ENCODE assay signal across 7 cellular contexts in genomic region chr12:57783861-57784260, GRCh38. TPM values are rescaled to one million over a fixed set of nuclear protein-coding genes. Genes with fewer than 3 reads are reported as not detected.
A peak's percentile ranks its signal among the peaks of the same experiment; 100 is the strongest.
DNase-seq lines count a peak whose midpoint lies in the region; ATAC-seq and TF ChIP-seq lines count a peak whose summit lies in the region.

No MANE protein-coding gene starts in this region.

- peak overlapping the region; percentile 98; the same call in 1 of the 2 replicates for H3K4me3 ChIP-seq in GM12865 (ENCODE audit: low read depth, low read length)
- H3K4me3 ChIP-seq in MG63 = peak overlapping the region; percentile 71
- peak overlapping the region in 2 of 3 donors; percentile 74 to 87 for H3K4me3 ChIP-seq in breast epithelium
- H3K4me3 ChIP-seq in ovary = peak overlapping the region; percentile 93

- ATAC-seq in HG03175 (IDR thresholded peaks at IDR 0.05; ENCODE audit: unreplicated experiment) = no peak

- TF ChIP-seq EP300 in ovary (IDR thresholded peaks at IDR 0.05) = no peak

- intact Hi-C loops in breast epithelium (cut with DNase I; ENCODE audit: low total_unique reads) (loop anchor here (5.0 kb wide), 1 partner anchor 38 kb away; no protein-coding TSS in a partner anchor), ovary (cut with DNase I) (loop anchor here in 2 of 4 donors (2.0 to 10.0 kb wide), 2 partner anchors 51 to 121 kb away; no protein-coding TSS in a partner anchor), head of caudate nucleus (cut with DNase I) (no loop called here)

- H3K36me3 ChIP-seq in MG63 (peaks cover 38% of the 10 kb centered on the region), breast epithelium (no peaks in the 10 kb centered on the region), ovary (no peaks in the 10 kb centered on the region)

- TF ChIP-seq POLR2A in breast epithelium (IDR thresholded peaks at IDR 0.05) (no peak), ovary (IDR thresholded peaks at IDR 0.05) (no peak)

- H3K9me3 ChIP-seq in MG63 (no peaks in the 10 kb centered on the region), breast epithelium (no peaks in the 10 kb centered on the region), ovary (no peaks in the 10 kb centered on the region)

- H3K27ac ChIP-seq in breast epithelium (no peak overlapping the region), ovary (no peak overlapping the region)

- 83 to 88% (median 85%) methylated on average over 11 of the region's 11 CpGs for WGBS in ovary, 3 donors

- DNase-seq in GM12865 (ENCODE audit: low read depth) = no peak
- DNase-seq in MG63 = no peak
- no peak for DNase-seq in breast epithelium (ENCODE audit: low spot score in 2 of 2)
- no peak for DNase-seq in ovary
- DNase-seq in head of caudate nucleus = no peak
- DNase-seq in RKO (ENCODE audit: low spot score) = no peak

- H3K4me1 ChIP-seq in breast epithelium (no peaks in the 10 kb centered on the region), ovary (ENCODE audit: insufficient read depth) (peaks cover 3% of the 10 kb centered on the region)

- TF ChIP-seq CTCF in GM12865 (IDR thresholded peaks at IDR 0.05; ENCODE audit: insufficient read depth, low read depth, low read length, missing control alignments) (no peak), breast epithelium (IDR thresholded peaks at IDR 0.05) (no peak), ovary (IDR thresholded peaks at IDR 0.05) (no peak)

- no peaks in the 10 kb centered on the region for H3K27me3 ChIP-seq in MG63
- no peaks in the 10 kb centered on the region for H3K27me3 ChIP-seq in breast epithelium
- H3K27me3 ChIP-seq in ovary = no peaks in the 10 kb centered on the region

RNA-seq across cellular contexts. Expression of gene TSFM, which starts 1.3 kb away (rescaled TPM):
- 30.4 and 45.4 TPM in 2 replicates for total RNA-seq in MG63 (2014; rRNA removed; shearing (Covaris generic); ENCODE audit: low replicate concordance)
- total RNA-seq in breast epithelium (10 to 100 TPM; 17.9 to 30.8 (median 27.2) TPM), ovary (10 to 100 TPM; 13.2 to 23.0 (median 20.1) TPM)
- 10 to 100 TPM; 17.5 to 28.1 TPM for polyA plus RNA-seq in ovary

RNA-seq across cellular contexts. Expression of gene EEF1AKMT3, which starts 11.4 kb away (rescaled TPM):
- 4.2 and 20.9 TPM in 2 replicates for total RNA-seq in MG63 (2014; rRNA removed; shearing (Covaris generic); ENCODE audit: low replicate concordance)
- total RNA-seq in breast epithelium (10 to 100 TPM; 15.7 to 18.1 (median 16.5) TPM), ovary (10 to 100 TPM; 11.0 to 18.0 (median 15.2) TPM)
- 10 to 100 TPM; 10.4 to 15.0 TPM for polyA plus RNA-seq in ovary

RNA-seq across cellular contexts. Expression of gene METTL1, which starts 12.0 kb away (rescaled TPM):
- total RNA-seq in MG63 (2014; rRNA removed; shearing (Covaris generic); ENCODE audit: low replicate concordance) = 10.0 and 33.6 TPM in 2 replicates
- total RNA-seq in breast epithelium (10 to 100 TPM in 1 of 3 donors, 1 to 10 TPM in 2; 4.8 to 12.6 (median 8.2) TPM), ovary (10 to 100 TPM in 6 of 7 donors, 1 to 10 TPM in 1; 5.7 to 48.6 (median 26.4) TPM)
- 10 to 100 TPM; 10.6 to 29.3 TPM for polyA plus RNA-seq in ovary

RNA-seq across cellular contexts. Expression of gene CYP27B1, which starts 17.0 kb away (rescaled TPM):
- not detected in 2 replicates for total RNA-seq in MG63 (2014; rRNA removed; shearing (Covaris generic); ENCODE audit: low replicate concordance)
- total RNA-seq in breast epithelium = 1 to 10 TPM in 1 of 3 donors, under 1 TPM in 2; 0.33 to 2.2 (median 0.48) TPM
- 1 to 10 TPM in 4 of 7 donors, under 1 TPM in 3; 0.12 to 2.5 (median 1.0) TPM for total RNA-seq in ovary
- under 1 TPM; 0.18 to 0.30 TPM for polyA plus RNA-seq in ovary

RNA-seq across cellular contexts. Expression of gene MARCHF9, which starts 29.0 kb away (rescaled TPM):
- 2.4 and 4.9 TPM in 2 replicates for total RNA-seq in MG63 (2014; rRNA removed; shearing (Covaris generic); ENCODE audit: low replicate concordance)
- total RNA-seq in breast epithelium = 1 to 10 TPM; 6.9 to 9.8 (median 7.5) TPM
- 10 to 100 TPM in 1 of 7 donors, 1 to 10 TPM in 6; 5.0 to 15.2 (median 7.7) TPM for total RNA-seq in ovary
- polyA plus RNA-seq in ovary = 1 to 10 TPM; 5.0 to 7.9 TPM
